19 cellular contexts compared by ENCODE assay signal in genomic region chr2:155111070-155111469, GRCh38.
"Had no signal": no experiment of that assay in that cellular context is flagged by ENCODE, and none has a peak within 500 bp of the region (broad histone marks: within the 10 kb centered on the region; RNA-seq: fewer than 3 reads in every experiment).

No MANE protein-coding gene starts in this region.

- H3K36me3 ChIP-seq: esophagus muscularis mucosa, gastrocnemius medialis, heart right ventricle, left lung, lower lobe of right lung had no signal

- H3K27ac ChIP-seq: coronary artery, dorsolateral prefrontal cortex, esophagus muscularis mucosa, gastrocnemius medialis, heart right ventricle, left lung, lower lobe of right lung had no signal

- H3K4me1 ChIP-seq: esophagus muscularis mucosa, gastrocnemius medialis, heart right ventricle, left lung, lower lobe of right lung had no signal

- H3K4me3 ChIP-seq: coronary artery, dorsolateral prefrontal cortex, esophagus muscularis mucosa, gastrocnemius medialis, heart right ventricle, left lung, lower lobe of right lung, mucosa of descending colon had no signal

- ATAC-seq: gastrocnemius medialis, heart right ventricle, left cardiac atrium, left lung, left ventricle myocardium superior, lower lobe of right lung, mucosa of descending colon had no signal

- DNase-seq: dermis blood vessel endothelial cell; dorsolateral prefrontal cortex; effector CD4-positive, alpha-beta T cell; effector memory CD4-positive, alpha-beta T cell; foreskin melanocyte; gastrocnemius medialis; glutamatergic neuron; head of caudate nucleus; heart right ventricle; hippocampal formation; left cardiac atrium; left lung; left ventricle myocardium superior; lower lobe of right lung; mesenchymal stem cell; mucosa of descending colon; naive B cell had no signal

- H3K27me3 ChIP-seq: dorsolateral prefrontal cortex, esophagus muscularis mucosa, gastrocnemius medialis, heart right ventricle, left lung had no signal

- H3K9me3 ChIP-seq: esophagus muscularis mucosa, gastrocnemius medialis, lower lobe of right lung, mucosa of descending colon had no signal
